ENCODE assay signal across 8 cellular contexts in the genomic region with DNA sequence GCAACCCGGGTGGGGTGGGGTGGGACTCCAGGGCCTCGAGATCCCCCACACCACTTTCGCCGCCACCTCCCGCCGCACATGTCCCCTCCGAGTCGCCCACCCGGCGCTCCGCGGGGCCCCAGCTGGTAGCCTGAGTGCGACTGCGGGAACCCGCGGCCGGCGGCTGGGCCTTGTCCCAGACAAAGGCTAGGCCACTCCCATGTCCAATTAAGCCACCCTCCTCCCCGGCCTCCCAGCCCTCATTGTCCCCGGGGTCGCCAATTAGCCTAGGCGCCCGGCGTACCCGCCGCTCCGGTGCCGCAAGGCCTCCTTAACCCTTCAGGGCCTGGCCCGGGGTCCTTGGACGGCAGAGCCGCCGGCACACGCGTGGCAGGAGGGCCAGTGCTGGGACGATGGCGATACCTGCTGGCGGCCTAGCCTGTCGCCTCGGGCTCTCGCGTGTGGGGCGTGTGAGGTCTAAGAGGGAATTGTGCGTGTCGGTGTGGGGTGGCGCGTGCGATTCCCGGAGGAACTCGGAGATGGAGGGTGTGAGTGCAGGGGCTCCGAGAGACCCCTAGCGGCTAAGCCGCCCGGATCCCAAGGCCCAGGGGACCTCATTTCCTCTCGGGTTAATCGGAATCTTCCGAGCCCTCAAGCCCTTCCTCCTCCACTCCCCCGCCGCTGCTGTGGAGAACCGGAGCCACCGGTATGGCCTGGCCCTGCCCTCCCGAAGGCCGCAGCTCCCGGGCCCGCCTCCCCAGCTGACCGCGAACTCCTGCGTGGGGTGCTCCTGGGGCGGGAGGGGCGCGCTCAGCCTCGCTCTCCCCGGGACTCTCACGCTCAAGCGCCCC. TPM values are rescaled to one million over a fixed set of nuclear protein-coding genes. Genes with fewer than 3 reads are reported as not detected.
DNase-seq lines count a peak whose midpoint lies in the region; ATAC-seq and TF ChIP-seq lines count a peak whose summit lies in the region.

No MANE protein-coding gene starts in this region.

- H3K27me3 ChIP-seq in Loucy (ENCODE audit: insufficient read depth, low read length, poor library complexity, severe bottlenecking) (no peaks in the 10 kb centered on the region), left ventricle myocardium inferior (ENCODE audit: low read depth) (peaks cover 36% of the 10 kb centered on the region)

- no peak for ATAC-seq in GM21515 (IDR thresholded peaks at IDR 0.05; ENCODE audit: unreplicated experiment)
- ATAC-seq in GM19452 (IDR thresholded peaks at IDR 0.05; ENCODE audit: unreplicated experiment) = no peak

- H3K9me3 ChIP-seq in Loucy (ENCODE audit: insufficient read depth, low read depth, low read length) = no peaks in the 10 kb centered on the region
- no peaks in the 10 kb centered on the region for H3K9me3 ChIP-seq in left ventricle myocardium inferior (replicated peaks)

- intact Hi-C loops in left ventricle myocardium inferior (cut with micrococcal nuclease) = loop anchor here (10.0 kb wide), 1 partner anchor 133 kb away; no protein-coding TSS in a partner anchor

- H3K27ac ChIP-seq in left ventricle myocardium inferior (replicated peaks) = peak overlapping the region; percentile 93

- no peak overlapping the region for H2AFZ ChIP-seq in Loucy (ENCODE audit: low read length)

- H3K4me3 Mint-ChIP-seq in activated naive CD4-positive, alpha-beta T cell treated with anti-CD3 and anti-CD28 coated beads, Interleukin-2, amount 10 ng/mL, durations not matched to agents 7 days and 5 days = peak overlapping the region; percentile 57
- peak overlapping the region; percentile 71 for H3K4me3 Mint-ChIP-seq in progenitor cell of endocrine pancreas (ENCODE audit: low read depth)

- H3K79me2 ChIP-seq in Loucy (ENCODE audit: insufficient read depth, low read length) = no peaks in the 10 kb centered on the region

- TF ChIP-seq CTCF in Loucy (conservative IDR thresholded peaks at IDR 0.05; ENCODE audit: low read length) (no peak), left ventricle myocardium inferior (IDR thresholded peaks at IDR 0.05; ENCODE audit: borderline replicate concordance) (no peak), progenitor cell of endocrine pancreas (IDR thresholded peaks at IDR 0.05; ENCODE audit: unreplicated experiment) (peak; percentile 52)

- H3K4me1 Mint-ChIP-seq in activated naive CD4-positive, alpha-beta T cell treated with anti-CD3 and anti-CD28 coated beads, Interleukin-2, amount 10 ng/mL, durations not matched to agents 7 days and 5 days = peaks cover 23% of the 10 kb centered on the region
- peaks cover 2% of the 10 kb centered on the region for H3K4me1 Mint-ChIP-seq in progenitor cell of endocrine pancreas (ENCODE audit: low read depth)

- no peak overlapping the region for H3K4me2 ChIP-seq in Loucy (ENCODE audit: low read depth, low read length, poor library complexity, severe bottlenecking)

- H3K9ac ChIP-seq in Loucy (ENCODE audit: low read depth, low read length, poor library complexity, severe bottlenecking) = peak overlapping the region; percentile 85

- H4K20me1 ChIP-seq in Loucy (ENCODE audit: insufficient read depth, low read length, poor library complexity, severe bottlenecking) = no peaks in the 10 kb centered on the region

- CTCF ChIA-PET in activated naive CD4-positive, alpha-beta T cell treated with anti-CD3 and anti-CD28 coated beads, Interleukin-2, amount 10 ng/mL, durations not matched to agents 7 days and 5 days (lab: Charles Lee) = interaction anchor here (1.0 to 1.6 kb wide), 7 partner anchors 10 to 691 kb away, joined by 3 to 10 read pairs (median 4); no protein-coding TSS in a partner anchor

- peak; percentile 76 for DNase-seq in activated CD8-positive, alpha-beta memory T cell treated with anti-CD3 and anti-CD28 coated beads for 24 hours
- DNase-seq in activated CD8-positive, alpha-beta memory T cell treated with anti-CD3 and anti-CD28 coated beads, Interleukin-2, amount 50 U/mL, for 4 hours = no peak
- DNase-seq in activated naive CD4-positive, alpha-beta T cell treated with anti-CD3 and anti-CD28 coated beads, Interleukin-2, amount 10 ng/mL, durations not matched to agents 7 days and 5 days = no peak
- DNase-seq in left ventricle myocardium inferior = no peak
- peak; percentile 60 for DNase-seq in progenitor cell of endocrine pancreas (ENCODE audit: low spot score, unreplicated experiment)

- H3K4me3 ChIP-seq in Loucy (ENCODE audit: low read length, poor library complexity, severe bottlenecking) = no peak overlapping the region
- peak overlapping the region; percentile 77 for H3K4me3 ChIP-seq in left ventricle myocardium inferior

- peaks cover 12% of the 10 kb centered on the region for H3K4me1 ChIP-seq in Loucy (ENCODE audit: insufficient read depth, low read length, poor library complexity, severe bottlenecking)
- H3K4me1 ChIP-seq in left ventricle myocardium inferior = peaks cover 72% of the 10 kb centered on the region

- H3F3A ChIP-seq in Loucy (ENCODE audit: low read depth) = no peaks in the 10 kb centered on the region

- no peaks in the 10 kb centered on the region for H3K9me3 Mint-ChIP-seq in activated naive CD4-positive, alpha-beta T cell treated with anti-CD3 and anti-CD28 coated beads, Interleukin-2, amount 10 ng/mL, durations not matched to agents 7 days and 5 days
- no peaks in the 10 kb centered on the region for H3K9me3 Mint-ChIP-seq in progenitor cell of endocrine pancreas (ENCODE audit: low read depth)

- no peaks in the 10 kb centered on the region for H3K36me3 Mint-ChIP-seq in activated naive CD4-positive, alpha-beta T cell treated with anti-CD3 and anti-CD28 coated beads, Interleukin-2, amount 10 ng/mL, durations not matched to agents 7 days and 5 days
- H3K36me3 Mint-ChIP-seq in progenitor cell of endocrine pancreas (ENCODE audit: insufficient read depth) = no peaks in the 10 kb centered on the region

- no peaks in the 10 kb centered on the region for H3K9me2 ChIP-seq in Loucy (replicated peaks; ENCODE audit: low read depth, low read length)

- H3K36me3 ChIP-seq in Loucy (ENCODE audit: insufficient read depth, low read length) (no peaks in the 10 kb centered on the region), left ventricle myocardium inferior (no peaks in the 10 kb centered on the region)

- no peak overlapping the region for H3K27ac Mint-ChIP-seq in activated naive CD4-positive, alpha-beta T cell treated with anti-CD3 and anti-CD28 coated beads, Interleukin-2, amount 10 ng/mL, durations not matched to agents 7 days and 5 days
- peak overlapping the region; percentile 93 for H3K27ac Mint-ChIP-seq in progenitor cell of endocrine pancreas

- peaks cover 98% of the 10 kb centered on the region for H3K27me3 Mint-ChIP-seq in activated naive CD4-positive, alpha-beta T cell treated with anti-CD3 and anti-CD28 coated beads, Interleukin-2, amount 10 ng/mL, durations not matched to agents 7 days and 5 days
- peaks cover 62% of the 10 kb centered on the region for H3K27me3 Mint-ChIP-seq in progenitor cell of endocrine pancreas

RNA-seq across cellular contexts. Expression of a gene that starts 11.7 kb away (rescaled TPM):
- total RNA-seq in left ventricle myocardium inferior (8.2 TPM), progenitor cell of endocrine pancreas (1.1 and 3.6 TPM in 2 replicates)

RNA-seq across cellular contexts. Expression of a gene that starts 40.9 kb away (rescaled TPM):
- total RNA-seq in left ventricle myocardium inferior (not detected), progenitor cell of endocrine pancreas (not detected in 2 replicates)

Comparison
In these comparisons a context has a peak if more than half of its experiments do, and no peak if none do; other contexts are left out.
1. DNase-seq: peak in activated CD8-positive, alpha-beta memory T cell treated with anti-CD3 and anti-CD28 coated beads for 24 hours (single experiment) and progenitor cell of endocrine pancreas (single experiment); none in activated CD8-positive, alpha-beta memory T cell treated with anti-CD3 and anti-CD28 coated beads, Interleukin-2, amount 50 U/mL, for 4 hours (single experiment), activated naive CD4-positive, alpha-beta T cell treated with anti-CD3 and anti-CD28 coated beads, Interleukin-2, amount 10 ng/mL, durations not matched to agents 7 days and 5 days (single experiment) and left ventricle myocardium inferior (single experiment).